In genomic region chr10:43347997-43348396, GRCh38 we compare ENCODE assay signal across 14 cellular contexts. TPM values are rescaled to one million over a fixed set of nuclear protein-coding genes. Genes with fewer than 3 reads are reported as not detected.
DNase-seq lines count a peak whose midpoint lies in the region; ATAC-seq, FAIRE-seq and TF ChIP-seq lines count a peak whose summit lies in the region.
"Had no signal": no experiment of that assay in that cellular context is flagged by ENCODE, and none has a peak within 500 bp of the region (broad histone marks: within the 10 kb centered on the region; RNA-seq: fewer than 3 reads in every experiment).

No MANE protein-coding gene starts in this region.

- FAIRE-seq in K562 (lab: Jason Lieb, UNC) = no peak

- CTCF ChIA-PET in SK-N-SH (lab: Yijun Ruan, JAX) (interaction anchor here (0.6 to 4.4 kb wide), 25 partner anchors 9 to 656 kb away, joined by 3 to 90 read pairs (median 4); no protein-coding TSS in a partner anchor), K562 (lab: Yijun Ruan, JAX; ENCODE audit: low intra/inter-chr PET ratio) (interaction anchor here (1.0 to 2.0 kb wide), 3 partner anchors 55 to 127 kb away, joined by 3 to 15 read pairs (median 6); no protein-coding TSS in a partner anchor)

- H3F3A ChIP-seq in SK-N-SH (replicated peaks; ENCODE audit: insufficient read depth) = no peaks in the 10 kb centered on the region

- no peak for TF ChIP-seq POLR2A in K562 (conservative IDR thresholded peaks at IDR 0.05)

- no peaks in the 10 kb centered on the region for H3K9me1 ChIP-seq in K562 (ENCODE audit: control insufficient read depth, insufficient read depth, low read length)

- H2AFZ ChIP-seq in SK-N-SH (ENCODE audit: low read depth) (peak overlapping the region; percentile 79), K562 (ENCODE audit: low read depth, low read length) (peak overlapping the region; percentile 42), osteoblast (ENCODE audit: low read length) (no peak overlapping the region)

- H3K4me1 ChIP-seq in SK-N-SH (ENCODE audit: control insufficient read depth in 1 of 2, insufficient read depth in 2 of 2, low read depth in 1 of 2, low read length in 1 of 2) = peaks cover 0 to 17% of the 10 kb centered on the region in 2 experiments; a peak in 1 of 4 replicates
- H3K4me1 ChIP-seq in K562 (replicated peaks in 1 of 2; ENCODE audit: control insufficient read depth in 2 of 2, insufficient read depth in 2 of 2, low read length in 2 of 2) = peaks cover 0 to 7% of the 10 kb centered on the region in 2 experiments; a peak in 2 of 5 replicates
- H3K4me1 ChIP-seq in osteoblast (ENCODE audit: insufficient read depth, low read length) = no peaks in the 10 kb centered on the region
- H3K4me1 ChIP-seq: SJCRH30, tibial artery had no signal

- no peak for TF ChIP-seq RAD21 in SK-N-SH (IDR thresholded peaks at IDR 0.05; ENCODE audit: low read length)
- no peak for TF ChIP-seq RAD21 in K562 (CRISPR knock-in tag; conservative IDR thresholded peaks at IDR 0.05 in 1 of 2, IDR thresholded peaks at IDR 0.05 in 1 of 2)

- H3K9me2 ChIP-seq in SK-N-SH = no peaks in the 10 kb centered on the region

- H3K4me3 ChIP-seq in SK-N-SH (ENCODE audit: low read depth in 2 of 2, low read length in 1 of 2) (no peak overlapping the region; a peak in 1 of 4 replicates), K562 (no peak overlapping the region), osteoblast (ENCODE audit: insufficient read depth, low read length) (no peak overlapping the region)
- H3K4me3 ChIP-seq: BLaER1 treated with 17β-estradiol and CSF1 and Interleukin-3, amounts not matched to agents 10 nM and 100 nM; SJCRH30; tibial artery had no signal

- H3K79me2 ChIP-seq in SK-N-SH (ENCODE audit: insufficient read depth) (no peaks in the 10 kb centered on the region), K562 (ENCODE audit: control insufficient read depth, insufficient read depth, low read length) (no peaks in the 10 kb centered on the region), osteoblast (ENCODE audit: insufficient read depth, low read length) (no peaks in the 10 kb centered on the region)

- no peaks in the 10 kb centered on the region for H4K20me1 ChIP-seq in SK-N-SH (ENCODE audit: insufficient read depth)
- H4K20me1 ChIP-seq in K562 (replicated peaks; ENCODE audit: control insufficient read depth, insufficient read depth, low read length) = no peaks in the 10 kb centered on the region
- H4K20me1 ChIP-seq in osteoblast (ENCODE audit: insufficient read depth, low read length) = no peaks in the 10 kb centered on the region
- H4K20me1 ChIP-seq: BLaER1 treated with 17β-estradiol and CSF1 and Interleukin-3, amounts not matched to agents 10 nM and 100 nM had no signal

- in situ Hi-C loops in K562 (cut with MboI) = loop anchor here (5.0 kb wide), 1 partner anchor 51 kb away; no protein-coding TSS in a partner anchor

- intact Hi-C loops in K562 (cut with micrococcal nuclease) = loop anchor here (1.0 to 10.0 kb wide), 6 partner anchors 36 to 213 kb away; partner anchors contain the start of gene CSGALNACT2

- no peak for TF ChIP-seq CTCF in SK-N-SH (IDR thresholded peaks at IDR 0.05)
- no peak for TF ChIP-seq CTCF in K562 (IDR thresholded peaks at IDR 0.05 in 2 of 3, conservative IDR thresholded peaks at IDR 0.05 in 1 of 3; ENCODE audit: insufficient read depth in 2 of 3, low read depth in 1 of 3, low read length in 3 of 3)
- no peak for TF ChIP-seq CTCF in osteoblast (IDR thresholded peaks at IDR 0.05; ENCODE audit: extremely low read depth, low read depth, low read length)

- H3K9me3 ChIP-seq in SK-N-SH = no peaks in the 10 kb centered on the region
- no peaks in the 10 kb centered on the region for H3K9me3 ChIP-seq in K562 (replicated peaks; ENCODE audit: control insufficient read depth, insufficient read depth, low read depth, low read length)
- H3K9me3 ChIP-seq in osteoblast (ENCODE audit: low read depth, low read length) = no peaks in the 10 kb centered on the region
- H3K9me3 ChIP-seq: BLaER1 treated with 17β-estradiol and CSF1 and Interleukin-3, amounts not matched to agents 10 nM and 100 nM; SJCRH30; tibial artery had no signal

- H3K27ac ChIP-seq in SK-N-SH (ENCODE audit: low read depth in 2 of 2, low read length in 1 of 2) = no peak overlapping the region
- H3K27ac ChIP-seq in K562 (ENCODE audit: extremely low read depth, low read depth, low read length) = no peak overlapping the region
- H3K27ac ChIP-seq in osteoblast (ENCODE audit: low read depth, low read length) = no peak overlapping the region
- H3K27ac ChIP-seq: 22Rv1, SJCRH30, tibial artery had no signal

- ATAC-seq in SK-N-SH treated with all-trans-retinoic acid at 6 μM for 48 hours (no peak), HG03469 (IDR thresholded peaks at IDR 0.05; ENCODE audit: unreplicated experiment) (peak; percentile 7), K562 (no peak), GM18909 (IDR thresholded peaks at IDR 0.05; ENCODE audit: poor library complexity, unreplicated experiment) (no peak), left lobe of liver (no peak), GM18498 (IDR thresholded peaks at IDR 0.05; ENCODE audit: unreplicated experiment) (no peak)

- no peak for DNase-seq in SK-N-SH
- DNase-seq in K562 (ENCODE audit: extremely low read depth in 1 of 4, low spot score in 3 of 4) = no peak
- peak; percentile 23 for DNase-seq in osteoblast (ENCODE audit: insufficient read length, low spot score, missing footprints)
- no peak for DNase-seq in left lobe of liver (ENCODE audit: low spot score)

- H3K4me2 ChIP-seq in SK-N-SH (no peak overlapping the region), K562 (ENCODE audit: insufficient read depth, low read length) (no peak overlapping the region), osteoblast (ENCODE audit: insufficient read depth, low read length) (no peak overlapping the region)

- POLR2A ChIA-PET in SK-N-SH (lab: Yijun Ruan, JAX) (no interaction called here), K562 (lab: Yijun Ruan, JAX) (interaction anchor here (0.9 kb wide), 1 partner anchor 55 kb away, joined by 3 read pairs; no protein-coding TSS in a partner anchor)

- H3K27me3 ChIP-seq in SK-N-SH (ENCODE audit: insufficient read depth) (no peaks in the 10 kb centered on the region), K562 (ENCODE audit: control insufficient read depth in 2 of 2, insufficient read depth in 2 of 2, low read length in 2 of 2) (peaks cover 15 to 34% of the 10 kb centered on the region in 2 experiments; a peak in 4 of 5 replicates), osteoblast (ENCODE audit: insufficient read depth, low read length) (peaks cover 13% of the 10 kb centered on the region)
- H3K27me3 ChIP-seq: SJCRH30 had no signal

- 90% methylated on average over 4 of the region's 4 CpGs for WGBS in SK-N-SH (ENCODE audit: low lambda C conversion rate)
- WGBS in K562 (ENCODE audit: insufficient coverage, low coverage, missing lambda C conversion rate) = 77% methylated on average over 4 of the region's 4 CpGs

- no peaks in the 10 kb centered on the region for H3K36me3 ChIP-seq in SK-N-SH (replicated peaks in 1 of 2; ENCODE audit: control insufficient read depth in 1 of 2, insufficient read depth in 2 of 2, low read length in 1 of 2)
- H3K36me3 ChIP-seq in K562 (ENCODE audit: control insufficient read depth, insufficient read depth, low read length) = no peaks in the 10 kb centered on the region
- no peaks in the 10 kb centered on the region for H3K36me3 ChIP-seq in osteoblast (ENCODE audit: insufficient read depth, low read length)
- H3K36me3 ChIP-seq: BLaER1 treated with 17β-estradiol and CSF1 and Interleukin-3, amounts not matched to agents 10 nM and 100 nM; SJCRH30; tibial artery had no signal

- TF ChIP-seq EP300 in SK-N-SH (IDR thresholded peaks at IDR 0.05; ENCODE audit: borderline replicate concordance in 1 of 2, low read depth in 1 of 2, low read length in 1 of 2) (no peak), K562 (IDR thresholded peaks at IDR 0.05; ENCODE audit: low read length) (no peak)

- H3K9ac ChIP-seq in SK-N-SH (no peak overlapping the region), K562 (ENCODE audit: insufficient read depth in 1 of 2, low read depth in 2 of 2, low read length in 2 of 2) (no peak overlapping the region)
- H3K9ac ChIP-seq: BLaER1 treated with 17β-estradiol and CSF1 and Interleukin-3, amounts not matched to agents 10 nM and 100 nM had no signal

- no TSS peak for BruUV-seq in K562 (replicated peaks; lab: Mats Ljungman, UMichigan)

TF ChIP-seq in SK-N-SH, 30 proteins besides CTCF, POLR2A, EP300 and RAD21 (continues in another document):
- TF ChIP-seq RXRA (IDR thresholded peaks at IDR 0.05; ENCODE audit: borderline replicate concordance, low read depth) = no peak
- no peak for TF ChIP-seq POLR2AphosphoS5 (IDR thresholded peaks at IDR 0.05; ENCODE audit: low read depth, low read length)
- no peak for TF ChIP-seq FOXJ3 (CRISPR knock-in tag; IDR thresholded peaks at IDR 0.05)

TF ChIP-seq in SK-N-SH treated with all-trans-retinoic acid at 6 μM for 48 hours, 23 proteins besides CTCF, POLR2A, EP300 and RAD21 (continues in another document):
- no peak for TF ChIP-seq CSDC2 (CRISPR knock-in tag; IDR thresholded peaks at IDR 0.05)

TF ChIP-seq in K562, 482 proteins besides CTCF, POLR2A, EP300 and RAD21 (continues in another document):
- TF ChIP-seq PML (IDR thresholded peaks at IDR 0.05; ENCODE audit: low read length) (no peak), ZNF766 (CRISPR knock-in tag; conservative IDR thresholded peaks at IDR 0.05) (no peak), TCFL5 (CRISPR knock-in tag; conservative IDR thresholded peaks at IDR 0.05) (no peak)

RNA-seq across cellular contexts. Expression of gene FXYD4, which starts 23.4 kb away (rescaled TPM):
- polyA plus RNA-seq in SK-N-SH (2012; rRNA removed) = not detected in 2 replicates
- not detected in 2 replicates for polyA plus RNA-seq in SK-N-SH (2012; cell fraction: cytosol; rRNA removed)
- not detected in 2 replicates for polyA plus RNA-seq in SK-N-SH (2012; cell fraction: nucleus; rRNA removed)
- total RNA-seq in K562 (2011; cell fraction: chromatin; rRNA removed; ENCODE audit: low replicate concordance) = not detected in 2 replicates
- total RNA-seq in K562 (2011; cell fraction: nucleolus; rRNA removed) = not detected in 2 replicates
- not detected in 2 replicates for total RNA-seq in K562 (2011; cell fraction: nucleoplasm; rRNA removed)
- total RNA-seq in K562 (2014; rRNA removed) = not detected in 2 replicates
- not detected in 2 replicates for total RNA-seq in K562 (2014; rRNA removed; fragmentation: Illumina TruSeq; extraction: Trizol)
- not detected in 2 replicates for total RNA-seq in K562 (2015; rRNA removed; fragmentation: Illumina TruSeq; extraction: Trizol)
- not detected in 2 replicates for total RNA-seq in K562 (2021)
- polyA plus RNA-seq in K562 (2011; rRNA removed) = not detected in 2 replicates
- 0.07 TPM in 1 of 2 replicates, not detected in the other for polyA plus RNA-seq in K562 (2011; cell fraction: cytosol; rRNA removed)
- not detected in 2 replicates for polyA plus RNA-seq in K562 (2011; cell fraction: nucleus; rRNA removed)
- polyA plus RNA-seq in K562 (2012) = 0.37 TPM in 1 of 2 replicates, not detected in the other
- not detected in 2 replicates for polyA plus RNA-seq in K562 (2014; fragmentation: Illumina TruSeq; extraction: Trizol)
- polyA plus RNA-seq in K562 (2014; fragmentation: Nextera tagmentation; extraction: Ambion mirVana) = not detected
- polyA plus RNA-seq in K562 (2014; rRNA removed) = 0.94 TPM in 1 of 2 replicates, not detected in the other
- not detected in 2 replicates for polyA minus RNA-seq in K562 (2011; rRNA and poly(A)+ RNA removed)
- polyA minus RNA-seq in K562 (2011; cell fraction: cytosol; rRNA and poly(A)+ RNA removed) = not detected in 2 replicates
- not detected in 2 replicates for polyA minus RNA-seq in K562 (2011; cell fraction: nucleus; rRNA and poly(A)+ RNA removed)
- total RNA-seq in osteoblast = not detected in 2 replicates
- total RNA-seq in left lobe of liver = not detected
- total RNA-seq: cardiac septum, posterior vena cava, SJCRH30 had no signal
